In genomic region chr6:42599558-42599957, GRCh38 we compare ENCODE assay signal across 23 cellular contexts. TPM values are rescaled to one million over a fixed set of nuclear protein-coding genes. Genes with fewer than 3 reads are reported as not detected.
A peak's percentile ranks its signal among the peaks of the same experiment; 100 is the strongest.
DNase-seq lines count a peak whose midpoint lies in the region; ATAC-seq, FAIRE-seq and TF ChIP-seq lines count a peak whose summit lies in the region.
"Had no signal": no experiment of that assay in that cellular context is flagged by ENCODE, and none has a peak within 500 bp of the region (broad histone marks: within the 10 kb centered on the region; RNA-seq: fewer than 3 reads in every experiment).

No MANE protein-coding gene starts in this region.

- H3K4ac ChIP-seq in mesenchymal stem cell (ENCODE audit: low read depth in 1 of 2, low read length in 2 of 2) = no peak overlapping the region

- H3K18ac ChIP-seq in mesenchymal stem cell (ENCODE audit: low read depth in 1 of 2, low read length in 2 of 2) = no peak overlapping the region

- H3K9ac ChIP-seq in mesenchymal stem cell (ENCODE audit: low read length) = no peak overlapping the region
- H3K9ac ChIP-seq: GM23248 had no signal

- no peak for ATAC-seq in GM18868 (IDR thresholded peaks at IDR 0.05; ENCODE audit: unreplicated experiment)

- H3K9me3 ChIP-seq in mesenchymal stem cell (ENCODE audit: control insufficient read depth, low read length) (peaks cover 4% of the 10 kb centered on the region), MG63 (no peaks in the 10 kb centered on the region)
- H3K9me3 ChIP-seq: BE2C, HAP-1 had no signal

- TF ChIP-seq POLR2A in H54 (IDR thresholded peaks at IDR 0.05; ENCODE audit: low read depth, low read length) = no peak
- no peak for TF ChIP-seq POLR2A in NB4 (IDR thresholded peaks at IDR 0.05; ENCODE audit: extremely low read depth, insufficient read length)

- H3K14ac ChIP-seq in mesenchymal stem cell (ENCODE audit: low read length in 2 of 2) = no peak overlapping the region

- peaks cover 15% of the 10 kb centered on the region for H3K79me1 ChIP-seq in mesenchymal stem cell (replicated peaks; ENCODE audit: low read length, poor library complexity, severe bottlenecking)

- no peak overlapping the region for H2BK12ac ChIP-seq in mesenchymal stem cell (ENCODE audit: low read length in 2 of 2)

- peaks cover 2% of the 10 kb centered on the region for H3K4me1 ChIP-seq in mesenchymal stem cell (ENCODE audit: control insufficient read depth, insufficient read depth, low read depth, low read length)
- H3K4me1 ChIP-seq: BE2C, HAP-1 had no signal

- WGBS in mesenchymal stem cell = 78% methylated on average over 1 of the region's 3 CpGs

- peak; percentile 52 for FAIRE-seq in H54 (lab: Jason Lieb, UNC)
- FAIRE-seq: A204.1, D721Med, G401.6, GM12891, HTR-8/SVneo had no signal

- no peak overlapping the region for H4K8ac ChIP-seq in mesenchymal stem cell (ENCODE audit: low read length)

- peaks cover 6 to 39% of the 10 kb centered on the region in 2 experiments for H3K36me3 ChIP-seq in mesenchymal stem cell (ENCODE audit: control insufficient read depth in 1 of 2, insufficient read depth in 2 of 2, low read depth in 1 of 2, low read length in 2 of 2)
- no peaks in the 10 kb centered on the region for H3K36me3 ChIP-seq in brain microvascular endothelial cell (replicated peaks)
- no peaks in the 10 kb centered on the region; the same call in 1 of the 2 replicates for H3K36me3 ChIP-seq in MG63
- H3K36me3 ChIP-seq: BE2C, HAP-1 had no signal

- H2BK120ac ChIP-seq in mesenchymal stem cell (ENCODE audit: low read depth, low read length) = no peak overlapping the region

- no peak overlapping the region for H2BK5ac ChIP-seq in mesenchymal stem cell (ENCODE audit: low read depth, low read length, poor library complexity, severe bottlenecking)

- in situ Hi-C loops in brain microvascular endothelial cell (cut with HindIII; ENCODE audit: low pct_ligation_motif_present, low sequenced_read_pairs) = no loop called here

- H3K27ac ChIP-seq in mesenchymal stem cell (ENCODE audit: low read length, poor library complexity, severe bottlenecking) (peak overlapping the region; percentile 10), brain microvascular endothelial cell (no peak overlapping the region)
- H3K27ac ChIP-seq: C4-2B, GM23248 had no signal

- no peak overlapping the region for H2AFZ ChIP-seq in mesenchymal stem cell (ENCODE audit: low read depth, low read length)
- H2AFZ ChIP-seq: GM23248 had no signal

- H3K4me3 ChIP-seq in NB4 (ENCODE audit: low read depth, low read length) (no peak overlapping the region), mesenchymal stem cell (ENCODE audit: insufficient read depth in 1 of 2, low read depth in 1 of 2, low read length in 2 of 2) (no peak overlapping the region), brain microvascular endothelial cell (ENCODE audit: low read depth, low read length) (no peak overlapping the region), MG63 (no peak overlapping the region)
- H3K4me3 ChIP-seq: GM23248, HAP-1 had no signal

- no peak overlapping the region for H3K23ac ChIP-seq in mesenchymal stem cell (ENCODE audit: low read length in 2 of 2)

- no peak overlapping the region for H2AK5ac ChIP-seq in mesenchymal stem cell (ENCODE audit: low read length, severe bottlenecking)

- DNase-seq in H54 (ENCODE audit: insufficient read length, low spot score) (no peak), NB4 (ENCODE audit: low read depth) (peak; percentile 43), astrocyte of the hippocampus (ENCODE audit: low read depth, low spot score) (peak; percentile 9), mesenchymal stem cell (peak; percentile 40), brain microvascular endothelial cell (no peak), MG63 (no peak), NCI-H1694 treated with DMSO at 0.1 percent for 48 hours (lab: John Stamatoyannopoulos, UW) (no peak)
- DNase-seq: BE2C; CD4-positive, alpha-beta memory T cell; COR-L47; DMS153; DMS79 treated with DMSO at 0.1 percent for 48 hours; EL; GM23248; HFFc6 had no signal

- TF ChIP-seq CTCF in NB4 (IDR thresholded peaks at IDR 0.05; ENCODE audit: low read depth, low read length) (no peak), brain microvascular endothelial cell (IDR thresholded peaks at IDR 0.05; ENCODE audit: low read depth, low read length, missing control alignments) (no peak)

- H2BK15ac ChIP-seq in mesenchymal stem cell (ENCODE audit: low read depth, poor library complexity, severe bottlenecking) = no peak overlapping the region

- no peak overlapping the region for H4K91ac ChIP-seq in mesenchymal stem cell (ENCODE audit: low read length)

- no peaks in the 10 kb centered on the region for H3K27me3 ChIP-seq in mesenchymal stem cell (ENCODE audit: control insufficient read depth in 1 of 2, insufficient read depth in 1 of 2, low read length in 2 of 2)
- no peaks in the 10 kb centered on the region for H3K27me3 ChIP-seq in brain microvascular endothelial cell (replicated peaks)
- H3K27me3 ChIP-seq in MG63 = no peaks in the 10 kb centered on the region
- H3K27me3 ChIP-seq: BE2C had no signal

- H3K4me2 ChIP-seq in mesenchymal stem cell (ENCODE audit: low read length, poor library complexity, severe bottlenecking) = no peak overlapping the region

RNA-seq across cellular contexts. Expression of gene UBR2, which starts 35.7 kb away (rescaled TPM):
- polyA plus RNA-seq in mesenchymal stem cell (2013, experiment 1 of 2) = 6.4 TPM
- 6.2 TPM for polyA plus RNA-seq in mesenchymal stem cell (2013, experiment 2 of 2)
- 8.8 and 13.9 TPM in 2 replicates for total RNA-seq in MG63 (2014; rRNA removed; shearing (Covaris generic); ENCODE audit: low replicate concordance)

Comparison
In these comparisons a context has a peak if more than half of its experiments do, and no peak if none do; other contexts are left out.
1. DNase-seq: peak in NB4 (single experiment), astrocyte of the hippocampus (single experiment) and mesenchymal stem cell (single experiment); none in H54 (single experiment), brain microvascular endothelial cell (single experiment), MG63 (single experiment) and NCI-H1694 treated with DMSO at 0.1 percent for 48 hours (single experiment).